In the genomic region with DNA sequence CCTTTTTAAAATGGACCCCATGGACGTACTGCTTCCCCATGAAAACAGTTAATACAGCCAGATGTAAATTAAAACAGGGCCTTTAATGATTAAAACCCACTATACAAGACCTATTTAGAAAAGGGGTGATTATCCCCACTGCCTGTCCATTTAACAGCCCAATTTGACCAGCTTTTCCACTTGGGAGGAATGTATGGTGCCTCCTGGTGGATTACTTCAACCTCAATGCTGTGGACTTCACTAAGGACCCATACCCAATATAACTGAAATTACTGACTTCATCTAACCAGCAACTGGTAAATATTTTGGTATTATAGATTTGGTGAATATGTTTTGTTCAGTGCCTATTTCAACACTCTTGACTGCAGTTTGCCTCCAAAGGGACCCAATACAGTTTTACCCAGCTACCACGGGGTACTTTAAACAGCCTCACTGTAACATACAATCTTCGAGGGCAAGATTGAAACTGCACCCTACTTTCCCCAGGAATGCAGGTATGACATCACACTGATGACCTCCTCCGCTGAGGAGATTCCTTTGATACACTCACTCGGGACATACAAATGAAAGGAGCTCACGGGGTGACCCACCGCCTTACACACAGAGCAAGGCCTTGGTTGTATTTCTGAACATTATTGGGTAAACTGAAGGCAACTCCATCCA, we compare ENCODE assay signal across 26 cellular contexts.
DNase-seq lines count a peak whose midpoint lies in the region; TF ChIP-seq lines count a peak whose summit lies in the region.
"Had no signal": no experiment of that assay in that cellular context is flagged by ENCODE, and none has a peak within 500 bp of the region (broad histone marks: within the 10 kb centered on the region; RNA-seq: fewer than 3 reads in every experiment).

No MANE protein-coding gene starts in this region.

- H3K4ac ChIP-seq in H9 (ENCODE audit: low read depth, low read length), result no peak overlapping the region

- H4K20me1 ChIP-seq in H9 (ENCODE audit: control insufficient read depth, insufficient read depth, insufficient read length), result no peaks in the 10 kb centered on the region
- H4K20me1 ChIP-seq: BLaER1 had no signal

- H3K23me2 ChIP-seq in H9 (ENCODE audit: insufficient read length, low read depth, low read length, poor library complexity, severe bottlenecking), result no peaks in the 10 kb centered on the region

- H3K27me3 ChIP-seq in H9 (ENCODE audit: insufficient read depth, low read length) (no peaks in the 10 kb centered on the region), SJCRH30 (no peaks in the 10 kb centered on the region)
- H3K27me3 ChIP-seq: BLaER1, tibial artery had no signal

- H4K8ac ChIP-seq in H9 (replicated peaks; ENCODE audit: insufficient read length, low read depth, low read length), result no peak overlapping the region

- no peak overlapping the region for H2AK5ac ChIP-seq in H9 (ENCODE audit: insufficient read length, low read length)

- no peak overlapping the region for H3T11ph ChIP-seq in H9 (ENCODE audit: low read length)

- no CpG with 5 or more reads among the region's 7 CpGs for WGBS in H9 (ENCODE audit: extremely low coverage, insufficient read length, low lambda C conversion rate)

- TF ChIP-seq CTCF in H9 (conservative IDR thresholded peaks at IDR 0.05) (peak; percentile 51; the same call in 2 of the 3 replicates), retinal pigment epithelial cell (conservative IDR thresholded peaks at IDR 0.05; ENCODE audit: low read depth, low read length) (peak; percentile 9), GM13976 (IDR thresholded peaks at IDR 0.05; ENCODE audit: borderline replicate concordance, control extremely low read depth, extremely low read depth, insufficient read depth, missing control alignments) (no peak)

- DNase-seq in H9 (no peak), SJCRH30 (no peak), epithelial cell of prostate (ENCODE audit: low read depth, low spot score) (no peak), retinal pigment epithelial cell (ENCODE audit: low read depth) (no peak), activated gamma-delta T cell (lab: John Stamatoyannopoulos, UW) (no peak), GM13976 (ENCODE audit: low spot score) (no peak), NCI-H1694 (lab: John Stamatoyannopoulos, UW) (no peak)
- DNase-seq: ACHN; activated CD4-positive, alpha-beta T cell treated with anti-CD3 and anti-CD28 coated beads, Interleukin-2, amount 50 U/mL, for 4 hours; activated naive CD4-positive, alpha-beta T cell treated with anti-CD3 and anti-CD28 coated beads, Interleukin-2, amount 50 U/mL, for 16 hours; COR-L47; DMS79; GDM1; islet precursor cell; left ventricle myocardium superior; midbrain; natural killer cell; NCI-H146; NCI-H524; NK-92 treated with Interleukin-12 subunit alpha and Interleukin-12 subunit beta, amount 100 ng/mL, for 24 hours; SIG-M5; small intestine; tibial artery had no signal

- H3K27me3 Mint-ChIP-seq in H9 (ENCODE audit: low read depth), result no peaks in the 10 kb centered on the region

- H2BK15ac ChIP-seq in H9 (ENCODE audit: low read depth, low read length), result no peak overlapping the region

- no peaks in the 10 kb centered on the region for H3K79me2 ChIP-seq in H9 (ENCODE audit: insufficient read depth, low read length)

- H3K4me3 ChIP-seq in SJCRH30 (no peak overlapping the region), retinal pigment epithelial cell (ENCODE audit: low read length) (no peak overlapping the region)
- H3K4me3 ChIP-seq: BLaER1, tibial artery had no signal

- H4K5ac ChIP-seq in H9 (ENCODE audit: insufficient read length, low read depth, low read length), result no peak overlapping the region

- H2BK12ac ChIP-seq in H9 (ENCODE audit: insufficient read length, low read depth, low read length), result no peak overlapping the region

- H3K4me2 ChIP-seq in H9 (ENCODE audit: insufficient read depth, insufficient read length, low read length), result no peak overlapping the region
- H3K4me2 ChIP-seq: BLaER1, KMS-11 had no signal

- H3K23ac ChIP-seq in H9 (ENCODE audit: insufficient read length, low read depth, low read length), result no peak overlapping the region

- no peak overlapping the region for H2BK20ac ChIP-seq in H9 (ENCODE audit: low read depth, low read length, poor library complexity, severe bottlenecking)

- H3K4me1 ChIP-seq in H9 (ENCODE audit: insufficient read depth, low read length) (no peaks in the 10 kb centered on the region; the same call in 1 of the 2 replicates), SJCRH30 (peaks cover 51% of the 10 kb centered on the region)
- H3K4me1 ChIP-seq: BLaER1 had no signal

- peaks cover 0 to 10% (median 4%) of the 10 kb centered on the region in 3 experiments; a peak in 3 of 7 replicates for H3K36me3 Mint-ChIP-seq in H9 (ENCODE audit: insufficient read depth in 1 of 3, low read depth in 3 of 3)
- H3K36me3 Mint-ChIP-seq: natural killer cell had no signal

- H3K27ac Mint-ChIP-seq in H9, result peak overlapping the region in 2 of 3 experiments; percentile 10 to 15; a peak in 1 of 7 replicates
- H3K27ac Mint-ChIP-seq: activated T-helper 1 cell treated with anti-CD3 and anti-CD28 coated beads, Interleukin-12 subunit alpha, Interleukin-12 subunit beta, Interleukin-2, Interleukin-4 antibody, amounts not matched to agents 30 ng/mL and 10 ng/mL and 1 ng/mL, durations not matched to agents 14 hours and 24 hours and 36 hours; natural killer cell had no signal

- H3K27ac ChIP-seq in H9 (ENCODE audit: insufficient read length, low read depth, low read length) (no peak overlapping the region), SJCRH30 (peak overlapping the region; percentile 19; the same call in 1 of the 2 replicates), epithelial cell of prostate (peak overlapping the region; percentile 7)
- H3K27ac ChIP-seq: BLaER1, KMS-11, tibial artery had no signal

- no peaks in the 10 kb centered on the region for H3K36me3 ChIP-seq in SJCRH30
- H3K36me3 ChIP-seq: BLaER1 had no signal

- H3K79me1 ChIP-seq in H9 (ENCODE audit: insufficient read depth, low read depth, low read length, poor library complexity, severe bottlenecking), result no peaks in the 10 kb centered on the region

- in situ Hi-C loops in GM13976 (cut with MboI; ENCODE audit: low sequenced_read_pairs, unreplicated experiment), result no loop called here

- H2BK120ac ChIP-seq in H9 (ENCODE audit: low read depth, low read length, poor library complexity, severe bottlenecking), result no peak overlapping the region

- no peak overlapping the region for H2BK5ac ChIP-seq in H9 (ENCODE audit: insufficient read length, low read length)

- H3K9me3 Mint-ChIP-seq in H9, result peaks cover 0 to 5% of the 10 kb centered on the region in 2 experiments; a peak in 2 of 5 replicates
- H3K9me3 Mint-ChIP-seq: activated T-helper 1 cell treated with anti-CD3 and anti-CD28 coated beads, Interleukin-12 subunit alpha, Interleukin-12 subunit beta, Interleukin-2, Interleukin-4 antibody, amounts not matched to agents 30 ng/mL and 10 ng/mL and 1 ng/mL, durations not matched to agents 14 hours and 24 hours and 36 hours; natural killer cell had no signal

- no peak overlapping the region for H4K91ac ChIP-seq in H9 (ENCODE audit: insufficient read length, low read depth, low read length)

- H3K4me3 Mint-ChIP-seq in H9, result no peak overlapping the region
- H3K4me3 Mint-ChIP-seq: activated T-helper 1 cell treated with anti-CD3 and anti-CD28 coated beads, Interleukin-12 subunit alpha, Interleukin-12 subunit beta, Interleukin-2, Interleukin-4 antibody, amounts not matched to agents 30 ng/mL and 10 ng/mL and 1 ng/mL, durations not matched to agents 14 hours and 24 hours and 36 hours; natural killer cell had no signal

- H3K9me3 ChIP-seq in H9 (ENCODE audit: control insufficient read depth, low read depth, low read length) (no peaks in the 10 kb centered on the region), SJCRH30 (replicated peaks) (no peaks in the 10 kb centered on the region)
- H3K9me3 ChIP-seq: tibial artery had no signal

- H3K18ac ChIP-seq in H9 (ENCODE audit: insufficient read length, low read depth, low read length), result no peak overlapping the region

- H2AFZ ChIP-seq in H9 (ENCODE audit: low read length), result no peak overlapping the region

- H3K14ac ChIP-seq in H9 (ENCODE audit: insufficient read depth, low read length), result no peak overlapping the region

- peaks cover 26 to 35% of the 10 kb centered on the region in 2 experiments for H3K4me1 Mint-ChIP-seq in H9

- no peak overlapping the region for H3K9ac ChIP-seq in H9 (ENCODE audit: extremely low read depth, insufficient read length, low read length)
- H3K9ac ChIP-seq: BLaER1, KMS-11 had no signal

- H3K56ac ChIP-seq in H9 (ENCODE audit: insufficient read length, low read depth, low read length), result no peak overlapping the region
